2 cellular contexts compared by ENCODE assay signal in genomic region chr17:74815671-74816370, GRCh38.
TF ChIP-seq lines count a peak whose summit lies in the region.

No MANE protein-coding gene starts in this region.

TF ChIP-seq in Ishikawa, 13 proteins besides CTCF, POLR2A, EP300 and RAD21:
- no peak for TF ChIP-seq CEBPB (IDR thresholded peaks at IDR 0.05)
- TF ChIP-seq, protein P1, sequence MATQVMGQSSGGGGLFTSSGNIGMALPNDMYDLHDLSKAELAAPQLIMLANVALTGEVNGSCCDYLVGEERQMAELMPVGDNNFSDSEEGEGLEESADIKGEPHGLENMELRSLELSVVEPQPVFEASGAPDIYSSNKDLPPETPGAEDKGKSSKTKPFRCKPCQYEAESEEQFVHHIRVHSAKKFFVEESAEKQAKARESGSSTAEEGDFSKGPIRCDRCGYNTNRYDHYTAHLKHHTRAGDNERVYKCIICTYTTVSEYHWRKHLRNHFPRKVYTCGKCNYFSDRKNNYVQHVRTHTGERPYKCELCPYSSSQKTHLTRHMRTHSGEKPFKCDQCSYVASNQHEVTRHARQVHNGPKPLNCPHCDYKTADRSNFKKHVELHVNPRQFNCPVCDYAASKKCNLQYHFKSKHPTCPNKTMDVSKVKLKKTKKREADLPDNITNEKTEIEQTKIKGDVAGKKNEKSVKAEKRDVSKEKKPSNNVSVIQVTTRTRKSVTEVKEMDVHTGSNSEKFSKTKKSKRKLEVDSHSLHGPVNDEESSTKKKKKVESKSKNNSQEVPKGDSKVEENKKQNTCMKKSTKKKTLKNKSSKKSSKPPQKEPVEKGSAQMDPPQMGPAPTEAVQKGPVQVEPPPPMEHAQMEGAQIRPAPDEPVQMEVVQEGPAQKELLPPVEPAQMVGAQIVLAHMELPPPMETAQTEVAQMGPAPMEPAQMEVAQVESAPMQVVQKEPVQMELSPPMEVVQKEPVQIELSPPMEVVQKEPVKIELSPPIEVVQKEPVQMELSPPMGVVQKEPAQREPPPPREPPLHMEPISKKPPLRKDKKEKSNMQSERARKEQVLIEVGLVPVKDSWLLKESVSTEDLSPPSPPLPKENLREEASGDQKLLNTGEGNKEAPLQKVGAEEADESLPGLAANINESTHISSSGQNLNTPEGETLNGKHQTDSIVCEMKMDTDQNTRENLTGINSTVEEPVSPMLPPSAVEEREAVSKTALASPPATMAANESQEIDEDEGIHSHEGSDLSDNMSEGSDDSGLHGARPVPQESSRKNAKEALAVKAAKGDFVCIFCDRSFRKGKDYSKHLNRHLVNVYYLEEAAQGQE (IDR thresholded peaks at IDR 0.05; ENCODE audit: low read depth), result no peak
- no peak for TF ChIP-seq TCF12 (IDR thresholded peaks at IDR 0.05; ENCODE audit: low read depth)
- no peak for TF ChIP-seq USF1 (IDR thresholded peaks at IDR 0.05)
- TF ChIP-seq CREB1 (IDR thresholded peaks at IDR 0.05; ENCODE audit: low read depth), result no peak
- no peak for TF ChIP-seq FOXM1 (IDR thresholded peaks at IDR 0.05; ENCODE audit: borderline replicate concordance, low read depth)
- TF ChIP-seq TEAD4 (IDR thresholded peaks at IDR 0.05), result no peak
- TF ChIP-seq, protein P2, sequence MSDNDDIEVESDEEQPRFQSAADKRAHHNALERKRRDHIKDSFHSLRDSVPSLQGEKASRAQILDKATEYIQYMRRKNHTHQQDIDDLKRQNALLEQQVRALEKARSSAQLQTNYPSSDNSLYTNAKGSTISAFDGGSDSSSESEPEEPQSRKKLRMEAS (IDR thresholded peaks at IDR 0.05), result no peak
- TF ChIP-seq TAF1 (IDR thresholded peaks at IDR 0.05; ENCODE audit: low read depth), result no peak

TF ChIP-seq in GM12878, 131 proteins besides CTCF, POLR2A, EP300 and RAD21:
- TF ChIP-seq KLF5 (IDR thresholded peaks at IDR 0.05; ENCODE audit: partially characterized antibody), result no peak
- TF ChIP-seq SREBF1 (IDR thresholded peaks at IDR 0.05; ENCODE audit: low read length), result no peak
- no peak for TF ChIP-seq PML (IDR thresholded peaks at IDR 0.05; ENCODE audit: low read length)
TF ChIP-seq in GM12878: peak in this region for 0.
